ENCODE assay signal across 39 cellular contexts in the genomic region with DNA sequence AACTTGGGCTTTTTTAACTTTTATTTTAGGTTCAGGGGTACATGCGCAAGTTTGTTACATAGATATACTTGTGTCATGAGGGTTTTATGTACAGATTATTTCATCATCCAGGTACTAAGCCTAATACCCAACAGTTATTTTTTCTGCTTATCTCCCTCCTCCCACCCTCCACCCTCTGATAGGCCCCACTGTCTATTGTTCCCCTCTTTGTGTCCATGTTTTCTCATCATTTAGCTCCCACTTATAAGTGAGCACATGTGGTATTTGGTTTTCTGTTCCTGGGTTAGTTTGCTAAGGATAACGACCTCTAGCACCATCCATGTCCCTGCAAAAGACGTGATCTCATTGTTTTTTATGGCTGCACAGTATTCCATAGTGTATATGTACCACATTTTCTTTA.
"Had no signal": no experiment of that assay in that cellular context is flagged by ENCODE, and none has a peak within 500 bp of the region (broad histone marks: within the 10 kb centered on the region; RNA-seq: fewer than 3 reads in every experiment).

No MANE protein-coding gene starts in this region.

- H3K27ac ChIP-seq: adrenal gland, ascending aorta, body of pancreas, brain microvascular endothelial cell, breast epithelium, cardiac muscle cell had no signal

- H3K4me1 Mint-ChIP-seq: activated naive CD4-positive, alpha-beta T cell treated with anti-CD3 and anti-CD28 coated beads, Interleukin-2, amount 10 ng/mL, durations not matched to agents 7 days and 5 days; activated naive CD4-positive, alpha-beta T cell treated with anti-CD3 and anti-CD28 coated beads, Interleukin-2, amount 50 U/mL, for 24 hours; activated naive CD8-positive, alpha-beta T cell treated with anti-CD3 and anti-CD28 coated beads for 36 hours; activated naive CD8-positive, alpha-beta T cell treated with anti-CD3 and anti-CD28 coated beads, Interleukin-2, amount 10 ng/mL, durations not matched to agents 7 days and 5 days; activated naive CD8-positive, alpha-beta T cell treated with anti-CD3 and anti-CD28 coated beads, Interleukin-2, amount 50 U/mL, for 24 hours; activated T-helper 17 cell treated with anti-CD3 and anti-CD28 coated beads, Interleukin-2, amount 50 U/mL, for 72 hours; brain; central memory CD8-positive, alpha-beta T cell had no signal

- H3K4me1 ChIP-seq: adrenal gland, ascending aorta, breast epithelium had no signal

- H3K9me3 ChIP-seq: adrenal gland, ascending aorta, body of pancreas had no signal

- ATAC-seq: activated naive CD4-positive, alpha-beta T cell treated with anti-CD3 and anti-CD28 coated beads, Interleukin-2, amount 50 U/mL, for 72 hours; activated naive CD8-positive, alpha-beta T cell treated with anti-CD3 and anti-CD28 coated beads, Interleukin-2, amount 50 U/mL, for 24 hours; activated T-cell treated with anti-CD3 and anti-CD28 coated beads, Interleukin-2, amount 50 U/mL, for 4 hours; activated T-helper 17 cell treated with anti-CD3 and anti-CD28 coated beads, Interleukin-2, amount 50 U/mL, for 72 hours; body of pancreas had no signal

- H3K36me3 ChIP-seq: adrenal gland, ascending aorta, brain microvascular endothelial cell, cardiac muscle cell had no signal

- FAIRE-seq: astrocyte, bronchial epithelial cell, colon had no signal

- H3K27me3 ChIP-seq: adrenal gland, ascending aorta, body of pancreas, brain microvascular endothelial cell, breast epithelium, cardiac muscle cell had no signal

- H3K36me3 Mint-ChIP-seq: activated naive CD4-positive, alpha-beta T cell treated with anti-CD3 and anti-CD28 coated beads, Interleukin-2, amount 10 ng/mL, durations not matched to agents 7 days and 5 days; activated naive CD4-positive, alpha-beta T cell treated with anti-CD3 and anti-CD28 coated beads, Interleukin-2, amount 50 U/mL, for 24 hours; activated naive CD4-positive, alpha-beta T cell treated with anti-CD3 and anti-CD28 coated beads, Interleukin-2, amount 50 U/mL, for 72 hours; activated naive CD8-positive, alpha-beta T cell; activated naive CD8-positive, alpha-beta T cell treated with anti-CD3 and anti-CD28 coated beads for 36 hours; activated naive CD8-positive, alpha-beta T cell treated with anti-CD3 and anti-CD28 coated beads, Interleukin-2, amount 10 ng/mL, durations not matched to agents 7 days and 5 days; brain had no signal

- DNase-seq: activated effector memory CD4-positive, alpha-beta T cell treated with anti-CD3 and anti-CD28 coated beads, Interleukin-2, amount 50 U/mL, for 16 hours; activated effector memory CD4-positive, alpha-beta T cell treated with Interleukin-2 at 50 U/mL for 16 hours; activated gamma-delta T cell; activated gamma-delta T cell treated with Interleukin-2 at 50 U/mL for 16 hours; activated naive CD4-positive, alpha-beta T cell; activated naive CD4-positive, alpha-beta T cell treated with anti-CD3 and anti-CD28 coated beads for 36 hours; activated naive CD4-positive, alpha-beta T cell treated with anti-CD3 and anti-CD28 coated beads, Interleukin-2, amount 10 ng/mL, durations not matched to agents 7 days and 5 days; activated naive CD4-positive, alpha-beta T cell treated with anti-CD3 and anti-CD28 coated beads, Interleukin-2, amount 50 U/mL, for 16 hours; activated naive CD4-positive, alpha-beta T cell treated with Interleukin-2 at 50 U/mL for 16 hours; activated naive CD8-positive, alpha-beta T cell treated with anti-CD3 and anti-CD28 coated beads for 36 hours; activated naive CD8-positive, alpha-beta T cell treated with anti-CD3 and anti-CD28 coated beads, Interleukin-2, amount 10 ng/mL, durations not matched to agents 7 days and 5 days; activated naive CD8-positive, alpha-beta T cell treated with anti-CD3 and anti-CD28 coated beads, Interleukin-2, amount 50 U/mL, for 24 hours; activated T-cell treated with anti-CD3 and anti-CD28 coated beads, Interleukin-2, amount 50 U/mL, for 24 hours; activated T-cell treated with anti-CD3 and anti-CD28 coated beads, Interleukin-2, amount 50 U/mL, for 4 hours; activated T-cell treated with anti-CD3 and anti-CD28 coated beads, Interleukin-2, amount 50 U/mL, for 48 hours; adrenal gland; amniotic stem cell; amygdala; anterior cingulate cortex; aorta; body of pancreas; brain microvascular endothelial cell; caudate nucleus; central memory CD4-positive, alpha-beta T cell; cerebellar nuclear complex had no signal

- H3K27me3 Mint-ChIP-seq: activated naive CD4-positive, alpha-beta T cell treated with anti-CD3 and anti-CD28 coated beads, Interleukin-2, amount 10 ng/mL, durations not matched to agents 7 days and 5 days; activated naive CD4-positive, alpha-beta T cell treated with anti-CD3 and anti-CD28 coated beads, Interleukin-2, amount 50 U/mL, for 24 hours; activated naive CD8-positive, alpha-beta T cell treated with anti-CD3 and anti-CD28 coated beads for 36 hours; activated naive CD8-positive, alpha-beta T cell treated with anti-CD3 and anti-CD28 coated beads, Interleukin-2, amount 10 ng/mL, durations not matched to agents 7 days and 5 days; activated naive CD8-positive, alpha-beta T cell treated with anti-CD3 and anti-CD28 coated beads, Interleukin-2, amount 50 U/mL, for 24 hours; activated T-cell treated with anti-CD3 and anti-CD28 coated beads, Interleukin-2, amount 50 U/mL, for 24 hours; brain; central memory CD8-positive, alpha-beta T cell had no signal

- H3K4me3 Mint-ChIP-seq: activated naive CD4-positive, alpha-beta T cell treated with anti-CD3 and anti-CD28 coated beads for 36 hours; activated naive CD4-positive, alpha-beta T cell treated with anti-CD3 and anti-CD28 coated beads, Interleukin-2, amount 10 ng/mL, durations not matched to agents 7 days and 5 days; activated naive CD4-positive, alpha-beta T cell treated with anti-CD3 and anti-CD28 coated beads, Interleukin-2, amount 50 U/mL, for 24 hours; activated naive CD8-positive, alpha-beta T cell; activated naive CD8-positive, alpha-beta T cell treated with anti-CD3 and anti-CD28 coated beads for 36 hours; activated naive CD8-positive, alpha-beta T cell treated with anti-CD3 and anti-CD28 coated beads, Interleukin-2, amount 10 ng/mL, durations not matched to agents 7 days and 5 days; activated naive CD8-positive, alpha-beta T cell treated with anti-CD3 and anti-CD28 coated beads, Interleukin-2, amount 50 U/mL, for 24 hours; activated T-cell treated with anti-CD3 and anti-CD28 coated beads, Interleukin-2, amount 50 U/mL, for 24 hours; activated T-cell treated with anti-CD3 and anti-CD28 coated beads, Interleukin-2, amount 50 U/mL, for 4 hours; activated T-helper 1 cell treated with anti-CD3 and anti-CD28 coated beads, Interleukin-12 subunit alpha, Interleukin-12 subunit beta, Interleukin-2, Interleukin-4 antibody, amounts not matched to agents 30 ng/mL and 10 ng/mL and 1 ng/mL, durations not matched to agents 14 hours and 24 hours and 36 hours; activated T-helper 17 cell treated with anti-CD3 and anti-CD28 coated beads, Interleukin-2, amount 50 U/mL, for 72 hours; brain; central memory CD8-positive, alpha-beta T cell had no signal

- H3K4me3 ChIP-seq: adrenal gland, ascending aorta, body of pancreas, breast epithelium, cardiac muscle cell had no signal

- H3K9me3 Mint-ChIP-seq: activated naive CD4-positive, alpha-beta T cell treated with anti-CD3 and anti-CD28 coated beads for 36 hours; activated naive CD4-positive, alpha-beta T cell treated with anti-CD3 and anti-CD28 coated beads, Interleukin-2, amount 10 ng/mL, durations not matched to agents 7 days and 5 days; activated naive CD8-positive, alpha-beta T cell treated with anti-CD3 and anti-CD28 coated beads for 36 hours; activated naive CD8-positive, alpha-beta T cell treated with anti-CD3 and anti-CD28 coated beads, Interleukin-2, amount 10 ng/mL, durations not matched to agents 7 days and 5 days; activated naive CD8-positive, alpha-beta T cell treated with anti-CD3 and anti-CD28 coated beads, Interleukin-2, amount 50 U/mL, for 24 hours; activated T-cell treated with anti-CD3 and anti-CD28 coated beads, Interleukin-2, amount 50 U/mL, for 24 hours; activated T-helper 1 cell treated with anti-CD3 and anti-CD28 coated beads, Interleukin-12 subunit alpha, Interleukin-12 subunit beta, Interleukin-2, Interleukin-4 antibody, amounts not matched to agents 30 ng/mL and 10 ng/mL and 1 ng/mL, durations not matched to agents 14 hours and 24 hours and 36 hours; activated T-helper 2 cell treated with anti-CD3 and anti-CD28 coated beads, Interferon-gamma antibody, Interleukin-2, Interleukin-4, amounts not matched to agents 10 μg/mL and 5 μg/mL and 100 μg/mL, durations not matched to agents 14 hours and 24 hours and 36 hours had no signal

- H3K27ac Mint-ChIP-seq: activated naive CD4-positive, alpha-beta T cell treated with anti-CD3 and anti-CD28 coated beads for 36 hours; activated naive CD4-positive, alpha-beta T cell treated with anti-CD3 and anti-CD28 coated beads, Interleukin-2, amount 10 ng/mL, durations not matched to agents 7 days and 5 days; activated naive CD4-positive, alpha-beta T cell treated with anti-CD3 and anti-CD28 coated beads, Interleukin-2, amount 50 U/mL, for 24 hours; activated naive CD4-positive, alpha-beta T cell treated with anti-CD3 and anti-CD28 coated beads, Interleukin-2, amount 50 U/mL, for 72 hours; activated naive CD8-positive, alpha-beta T cell; activated naive CD8-positive, alpha-beta T cell treated with anti-CD3 and anti-CD28 coated beads for 36 hours; activated naive CD8-positive, alpha-beta T cell treated with anti-CD3 and anti-CD28 coated beads, Interleukin-2, amount 10 ng/mL, durations not matched to agents 7 days and 5 days; activated naive CD8-positive, alpha-beta T cell treated with anti-CD3 and anti-CD28 coated beads, Interleukin-2, amount 50 U/mL, for 24 hours; activated T-cell treated with anti-CD3 and anti-CD28 coated beads, Interleukin-2, amount 50 U/mL, for 24 hours; activated T-helper 1 cell treated with anti-CD3 and anti-CD28 coated beads, Interleukin-12 subunit alpha, Interleukin-12 subunit beta, Interleukin-2, Interleukin-4 antibody, amounts not matched to agents 30 ng/mL and 10 ng/mL and 1 ng/mL, durations not matched to agents 14 hours and 24 hours and 36 hours; activated T-helper 17 cell treated with anti-CD3 and anti-CD28 coated beads, Interleukin-2, amount 50 U/mL, for 72 hours; activated T-helper 2 cell treated with anti-CD3 and anti-CD28 coated beads, Interferon-gamma antibody, Interleukin-2, Interleukin-4, amounts not matched to agents 10 μg/mL and 5 μg/mL and 100 μg/mL, durations not matched to agents 14 hours and 24 hours and 36 hours; brain had no signal
